17 cellular contexts compared by ENCODE assay signal in the genomic region with DNA sequence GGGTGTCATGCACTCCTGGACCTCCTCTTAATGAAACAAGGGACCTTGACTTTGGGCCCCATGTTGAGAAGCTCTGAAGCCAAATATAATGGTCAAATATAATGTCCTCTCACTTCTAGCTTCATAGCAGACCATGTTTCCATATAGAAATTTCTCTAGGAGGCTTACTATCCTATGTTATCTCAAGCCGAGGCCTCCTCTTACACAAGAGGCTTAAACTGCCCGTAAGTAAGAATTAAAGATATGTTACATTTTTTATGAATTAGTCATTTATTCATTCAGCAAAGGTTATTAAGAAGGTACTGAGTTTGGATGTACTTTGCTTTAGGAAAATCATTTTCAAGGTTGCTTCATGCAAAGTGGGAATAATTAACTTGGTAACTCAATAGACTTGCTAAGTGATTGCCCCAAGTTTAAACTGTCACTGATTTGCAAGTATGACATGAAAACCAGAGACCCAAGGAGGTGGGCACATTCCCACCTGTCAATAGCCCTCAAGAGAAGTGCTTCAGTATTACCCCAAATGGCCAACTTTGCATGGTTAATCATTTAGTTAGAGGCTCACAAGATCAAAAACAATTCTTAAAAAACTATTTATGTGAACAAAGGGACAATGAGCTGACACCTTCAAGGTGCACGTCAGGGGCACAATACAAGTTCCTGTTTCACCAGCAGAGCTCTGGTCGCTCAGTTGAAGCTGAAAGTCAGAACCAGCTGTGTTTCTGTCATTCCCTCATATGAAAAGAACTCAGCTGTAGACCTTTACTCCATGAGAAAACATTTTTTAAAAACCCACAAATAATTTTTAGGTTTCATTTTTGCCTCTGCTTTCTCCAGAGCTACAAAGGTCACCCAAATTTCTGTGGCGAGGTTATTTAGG. TPM values are rescaled to one million over a fixed set of nuclear protein-coding genes. Genes with fewer than 3 reads are reported as not detected.
A peak's percentile ranks its signal among the peaks of the same experiment; 100 is the strongest.
DNase-seq lines count a peak whose midpoint lies in the region; ATAC-seq and TF ChIP-seq lines count a peak whose summit lies in the region.
"Had no signal": no experiment of that assay in that cellular context is flagged by ENCODE, and none has a peak within 500 bp of the region (broad histone marks: within the 10 kb centered on the region; RNA-seq: fewer than 3 reads in every experiment).

No MANE protein-coding gene starts in this region.

- H3K4me3 ChIP-seq in fibroblast of pulmonary artery (replicated peaks; ENCODE audit: low read depth, low read length) = no peak overlapping the region
- H3K4me3 ChIP-seq in endodermal cell (ENCODE audit: low read length) = no peak overlapping the region
- H3K4me3 ChIP-seq: GM23248 had no signal

- no peak overlapping the region for H3K27ac Mint-ChIP-seq in endodermal cell

- peaks cover 9% of the 10 kb centered on the region for H3K27me3 Mint-ChIP-seq in endodermal cell (ENCODE audit: insufficient read depth)

- no peak overlapping the region for H3K27ac ChIP-seq in endodermal cell (ENCODE audit: low read depth, low read length)
- H3K27ac ChIP-seq: GM23248, KMS-11 had no signal

- peak; percentile 77 for ATAC-seq in GM19463 (IDR thresholded peaks at IDR 0.05; ENCODE audit: unreplicated experiment)
- peak; percentile 82 for ATAC-seq in HG03432 (IDR thresholded peaks at IDR 0.05; ENCODE audit: unreplicated experiment)
- ATAC-seq: HCT116 had no signal

- H3K4me1 Mint-ChIP-seq in endodermal cell = no peaks in the 10 kb centered on the region

- peaks cover 6% of the 10 kb centered on the region for H3K9me3 Mint-ChIP-seq in endodermal cell

- WGBS in endodermal cell (ENCODE audit: insufficient coverage in 1 of 2, insufficient read length in 1 of 2), 2 experiments = 91 to 93% methylated on average over 2 to 3 of the region's 5 CpGs

- DNase-seq in ELR (ENCODE audit: low read depth) (peak; percentile 29), fibroblast of pulmonary artery (ENCODE audit: low read depth) (peak; percentile 41), kidney glomerular epithelial cell (lab: John Stamatoyannopoulos, UW) (no peak), NCI-H2029 treated with DMSO at 0.1 percent for 48 hours (lab: John Stamatoyannopoulos, UW) (no peak), endodermal cell (no peak)
- DNase-seq in effector CD4-positive, alpha-beta T cell = no peak
- DNase-seq: Caco-2, GM23248, NCI-H1092 treated with DMSO at 0.1 percent for 48 hours, NCI-H1694 treated with DMSO at 0.1 percent for 48 hours, NCI-H446 treated with DMSO at 0.1 percent for 48 hours, NCI-H748 treated with DMSO at 0.1 percent for 48 hours, T-helper 1 cell had no signal

- no peak overlapping the region for H3K4me3 Mint-ChIP-seq in endodermal cell

- no peaks in the 10 kb centered on the region for H3K36me3 Mint-ChIP-seq in endodermal cell (ENCODE audit: low read depth)

- H3K9ac ChIP-seq in endodermal cell (ENCODE audit: extremely low read depth, low read length, poor library complexity, severe bottlenecking) = no peak overlapping the region
- H3K9ac ChIP-seq: GM23248, KMS-11 had no signal

- no peak for TF ChIP-seq CTCF in fibroblast of pulmonary artery (IDR thresholded peaks at IDR 0.05; ENCODE audit: low read length, missing control alignments)
- TF ChIP-seq CTCF in endodermal cell (conservative IDR thresholded peaks at IDR 0.05) = no peak

- no peaks in the 10 kb centered on the region for H3K27me3 ChIP-seq in endodermal cell (ENCODE audit: control insufficient read depth, insufficient read depth, low read length, poor library complexity, severe bottlenecking)

- H3K9me3 ChIP-seq in endodermal cell (ENCODE audit: control insufficient read depth, low read length) = no peaks in the 10 kb centered on the region
- H3K9me3 ChIP-seq: Caco-2 had no signal

- no peaks in the 10 kb centered on the region for H3K4me1 ChIP-seq in endodermal cell (ENCODE audit: control insufficient read depth, insufficient read depth, low read length)
- H3K4me1 ChIP-seq: Caco-2 had no signal

- H3K36me3 ChIP-seq in endodermal cell (ENCODE audit: control insufficient read depth, insufficient read depth, low read length) = no peaks in the 10 kb centered on the region

RNA-seq across cellular contexts. Expression of a gene that starts 20.9 kb away (rescaled TPM):
- under 1 TPM in 1 of 2 donors, not detected in 1; 0.33 TPM for total RNA-seq in endodermal cell
- polyA plus RNA-seq in endodermal cell (2013, experiment 1 of 2) = 0.82 TPM
- polyA plus RNA-seq in endodermal cell (2013, experiment 2 of 2) = 0.75 TPM

Comparison
In these comparisons a context has a peak if more than half of its experiments do, and no peak if none do; other contexts are left out.
1. DNase-seq: peak in ELR (single experiment) and fibroblast of pulmonary artery (single experiment); none in kidney glomerular epithelial cell (single experiment), effector CD4-positive, alpha-beta T cell (single experiment), NCI-H2029 treated with DMSO at 0.1 percent for 48 hours (single experiment) and endodermal cell (single experiment).